In genomic region chr5:15932066-15932465, GRCh38 we compare ENCODE assay signal across 14 cellular contexts.
DNase-seq lines count a peak whose midpoint lies in the region; ATAC-seq and TF ChIP-seq lines count a peak whose summit lies in the region.
"Had no signal": no experiment of that assay in that cellular context is flagged by ENCODE, and none has a peak within 500 bp of the region (broad histone marks: within the 10 kb centered on the region; RNA-seq: fewer than 3 reads in every experiment).

No MANE protein-coding gene starts in this region.

- H3K36me3 ChIP-seq in WERI-Rb-1 (no peaks in the 10 kb centered on the region), smooth muscle cell (ENCODE audit: low read depth) (no peaks in the 10 kb centered on the region)
- H3K36me3 ChIP-seq: BLaER1 treated with 17β-estradiol and CSF1 and Interleukin-3, amounts not matched to agents 10 nM and 100 nM had no signal

- H3K27ac ChIP-seq in WERI-Rb-1: no peak overlapping the region; the same call in 1 of the 2 replicates
- no peak overlapping the region for H3K27ac ChIP-seq in smooth muscle cell (ENCODE audit: low read depth)
- H3K27ac ChIP-seq: BLaER1 treated with 17β-estradiol and CSF1 and Interleukin-3, amounts not matched to agents 10 nM and 100 nM; HL-60 had no signal

- no peaks in the 10 kb centered on the region for H3K79me2 ChIP-seq in smooth muscle cell (ENCODE audit: low read depth)

- no peak overlapping the region for H3K9ac ChIP-seq in smooth muscle cell (ENCODE audit: low read depth)
- H3K9ac ChIP-seq: BLaER1 treated with 17β-estradiol and CSF1 and Interleukin-3, amounts not matched to agents 10 nM and 100 nM had no signal

- H3K4me1 ChIP-seq in smooth muscle cell (ENCODE audit: low read depth): peaks cover 38% of the 10 kb centered on the region

- peaks cover 20% of the 10 kb centered on the region for H3F3A ChIP-seq in smooth muscle cell (ENCODE audit: low read depth)

- ATAC-seq in HG03565 (IDR thresholded peaks at IDR 0.05; ENCODE audit: unreplicated experiment): no peak
- ATAC-seq: CD8-positive, alpha-beta T cell had no signal

- DNase-seq in NCI-H524 treated with DMSO at 0.1 percent for 48 hours (lab: John Stamatoyannopoulos, UW): peak; percentile 96
- peak; percentile 80 for DNase-seq in WERI-Rb-1
- peak; percentile 48 for DNase-seq in myocyte (ENCODE audit: low read depth)
- no peak for DNase-seq in smooth muscle cell (lab: John Stamatoyannopoulos, UW; ENCODE audit: unreplicated experiment)
- no peak for DNase-seq in GM19238 (ENCODE audit: insufficient read length, low spot score)
- DNase-seq in NCI-H1417 treated with DMSO at 0.1 percent for 48 hours (lab: John Stamatoyannopoulos, UW): no peak
- DNase-seq: Calu3; CD8-positive, alpha-beta T cell; DMS79; GDM1; H9 had no signal

- peaks cover 8% of the 10 kb centered on the region for H3K9me3 ChIP-seq in WERI-Rb-1 (ENCODE audit: severe bottlenecking)
- no peaks in the 10 kb centered on the region for H3K9me3 ChIP-seq in smooth muscle cell (replicated peaks; ENCODE audit: low read depth)

- H3K4me3 ChIP-seq in WERI-Rb-1 (ENCODE audit: low read depth, low read length) (no peak overlapping the region), smooth muscle cell (no peak overlapping the region)
- H3K4me3 ChIP-seq: BLaER1 treated with 17β-estradiol and CSF1 and Interleukin-3, amounts not matched to agents 10 nM and 100 nM had no signal

- peaks cover 8% of the 10 kb centered on the region for H4K20me1 ChIP-seq in smooth muscle cell (ENCODE audit: low read depth)
- H4K20me1 ChIP-seq: BLaER1 treated with 17β-estradiol and CSF1 and Interleukin-3, amounts not matched to agents 10 nM and 100 nM had no signal

- WGBS in smooth muscle cell (ENCODE audit: low lambda C conversion rate): 59% methylated on average over 5 of the region's 5 CpGs

- TF ChIP-seq CTCF in WERI-Rb-1 (IDR thresholded peaks at IDR 0.05; ENCODE audit: low read depth, low read length): no peak
- no peak for TF ChIP-seq CTCF in smooth muscle cell (IDR thresholded peaks at IDR 0.05; ENCODE audit: borderline replicate concordance, insufficient read depth, poor library complexity, severe bottlenecking)

- H2AFZ ChIP-seq in smooth muscle cell (ENCODE audit: low read depth): no peak overlapping the region

- H3K4me2 ChIP-seq in smooth muscle cell: peak overlapping the region; percentile 27
- H3K4me2 ChIP-seq: BLaER1 treated with 17β-estradiol and CSF1 and Interleukin-3, amounts not matched to agents 10 nM and 100 nM had no signal

- H3K27me3 ChIP-seq in WERI-Rb-1 (ENCODE audit: insufficient read depth, low read depth, severe bottlenecking) (no peaks in the 10 kb centered on the region), smooth muscle cell (ENCODE audit: low read depth) (no peaks in the 10 kb centered on the region)
- H3K27me3 ChIP-seq: BLaER1 treated with 17β-estradiol and CSF1 and Interleukin-3, amounts not matched to agents 10 nM and 100 nM had no signal

Comparison
In these comparisons a context has a peak if more than half of its experiments do, and no peak if none do; other contexts are left out.
1. DNase-seq: peak in NCI-H524 treated with DMSO at 0.1 percent for 48 hours (single experiment), WERI-Rb-1 (single experiment) and myocyte (single experiment); none in smooth muscle cell (single experiment), GM19238 (single experiment) and NCI-H1417 treated with DMSO at 0.1 percent for 48 hours (single experiment).